39 cellular contexts compared by ENCODE assay signal in the genomic region with DNA sequence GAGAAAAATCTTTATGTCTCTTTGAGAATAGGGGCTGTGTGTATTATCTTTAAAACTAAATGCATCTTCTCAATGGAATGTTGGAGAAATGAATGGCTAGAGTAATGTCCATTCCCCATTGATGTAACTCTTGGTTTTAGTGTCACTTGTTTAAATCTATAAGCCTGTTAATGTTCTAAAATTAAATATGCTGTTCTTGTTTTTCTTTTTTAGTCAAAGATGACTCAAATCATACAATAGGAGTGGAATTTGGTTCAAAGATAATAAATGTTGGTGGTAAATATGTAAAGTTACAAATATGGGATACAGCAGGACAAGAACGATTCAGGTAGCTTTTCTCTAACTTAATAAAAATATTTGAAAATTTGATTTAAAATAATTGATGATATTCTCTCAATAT.
"Had no signal": no experiment of that assay in that cellular context is flagged by ENCODE, and none has a peak within 500 bp of the region (broad histone marks: within the 10 kb centered on the region; RNA-seq: fewer than 3 reads in every experiment).

No MANE protein-coding gene starts in this region.

- H3K9me3 ChIP-seq: ascending aorta had no signal

- H3K36me3 ChIP-seq: WERI-Rb-1 had no signal

- H3K4me1 ChIP-seq: ascending aorta had no signal

- H3K27ac Mint-ChIP-seq: activated CD4-positive, alpha-beta memory T cell treated with anti-CD3 and anti-CD28 coated beads, Interleukin-2, amount 10 ng/mL, durations not matched to agents 7 days and 5 days; activated CD4-positive, alpha-beta T cell treated with anti-CD3 and anti-CD28 coated beads for 36 hours; activated CD4-positive, alpha-beta T cell treated with anti-CD3 and anti-CD28 coated beads, Interleukin-2, amount 10 ng/mL, durations not matched to agents 7 days and 5 days; activated CD8-positive, alpha-beta memory T cell treated with anti-CD3 and anti-CD28 coated beads, Interleukin-2, amount 10 ng/mL, durations not matched to agents 7 days and 5 days; activated CD8-positive, alpha-beta T cell treated with anti-CD3 and anti-CD28 coated beads, Interleukin-2, amount 10 ng/mL, durations not matched to agents 7 days and 5 days; activated naive CD4-positive, alpha-beta T cell treated with anti-CD3 and anti-CD28 coated beads, Interleukin-2, amount 10 ng/mL, durations not matched to agents 7 days and 5 days; activated naive CD4-positive, alpha-beta T cell treated with anti-CD3 and anti-CD28 coated beads, Interleukin-2, amount 50 U/mL, for 24 hours; activated naive CD8-positive, alpha-beta T cell; activated naive CD8-positive, alpha-beta T cell treated with anti-CD3 and anti-CD28 coated beads, Interleukin-2, amount 10 ng/mL, durations not matched to agents 7 days and 5 days; activated naive CD8-positive, alpha-beta T cell treated with anti-CD3 and anti-CD28 coated beads, Interleukin-2, amount 50 U/mL, for 24 hours; activated T-cell treated with anti-CD3 and anti-CD28 coated beads, Interleukin-2, amount 50 U/mL, for 24 hours; activated T-helper 2 cell treated with anti-CD3 and anti-CD28 coated beads, Interferon-gamma antibody, Interleukin-2, Interleukin-4, amounts not matched to agents 10 μg/mL and 5 μg/mL and 100 μg/mL, durations not matched to agents 14 hours and 24 hours and 36 hours; T-helper 1 cell treated with Interleukin-12 subunit alpha and Interleukin-12 subunit beta and Interleukin-4 antibody, amounts not matched to agents 30 μg/mL and 1 μg/mL, for 36 hours; T-helper 2 cell treated with Interferon-gamma antibody and Interleukin-4, amounts not matched to agents 5 μg/mL and 100 μg/mL, for 36 hours; WTC11 had no signal

- H3K4me3 Mint-ChIP-seq: activated CD4-positive, alpha-beta memory T cell treated with anti-CD3 and anti-CD28 coated beads, Interleukin-2, amount 10 ng/mL, durations not matched to agents 7 days and 5 days; activated CD4-positive, alpha-beta T cell treated with anti-CD3 and anti-CD28 coated beads for 36 hours; activated CD4-positive, alpha-beta T cell treated with anti-CD3 and anti-CD28 coated beads, Interleukin-2, amount 10 ng/mL, durations not matched to agents 7 days and 5 days; activated CD8-positive, alpha-beta memory T cell treated with anti-CD3 and anti-CD28 coated beads, Interleukin-2, amount 10 ng/mL, durations not matched to agents 7 days and 5 days; activated CD8-positive, alpha-beta T cell treated with anti-CD3 and anti-CD28 coated beads, Interleukin-2, amount 10 ng/mL, durations not matched to agents 7 days and 5 days; activated naive CD4-positive, alpha-beta T cell treated with anti-CD3 and anti-CD28 coated beads, Interleukin-2, amount 10 ng/mL, durations not matched to agents 7 days and 5 days; activated naive CD4-positive, alpha-beta T cell treated with anti-CD3 and anti-CD28 coated beads, Interleukin-2, amount 50 U/mL, for 24 hours; activated naive CD8-positive, alpha-beta T cell; activated naive CD8-positive, alpha-beta T cell treated with anti-CD3 and anti-CD28 coated beads, Interleukin-2, amount 10 ng/mL, durations not matched to agents 7 days and 5 days; activated naive CD8-positive, alpha-beta T cell treated with anti-CD3 and anti-CD28 coated beads, Interleukin-2, amount 50 U/mL, for 24 hours; activated T-cell treated with anti-CD3 and anti-CD28 coated beads, Interleukin-2, amount 50 U/mL, for 24 hours; brain; central memory CD8-positive, alpha-beta T cell; T-helper 1 cell treated with Interleukin-12 subunit alpha and Interleukin-12 subunit beta and Interleukin-4 antibody, amounts not matched to agents 30 μg/mL and 1 μg/mL, for 36 hours; T-helper 2 cell treated with Interferon-gamma antibody and Interleukin-4, amounts not matched to agents 5 μg/mL and 100 μg/mL, for 36 hours; WTC11 had no signal

- ATAC-seq: activated CD4-positive, alpha-beta T cell treated with anti-CD3 and anti-CD28 coated beads for 36 hours; activated CD4-positive, CD25-positive, alpha-beta regulatory T cell treated with anti-CD3 and anti-CD28 coated beads, Interleukin-2, amount 50 U/mL, for 24 hours; activated CD8-positive, alpha-beta memory T cell treated with anti-CD3 and anti-CD28 coated beads, Interleukin-2, amount 10 ng/mL, durations not matched to agents 7 days and 5 days; activated CD8-positive, alpha-beta T cell treated with anti-CD3 and anti-CD28 coated beads, Interleukin-2, amount 10 ng/mL, durations not matched to agents 7 days and 5 days; activated naive CD8-positive, alpha-beta T cell treated with anti-CD3 and anti-CD28 coated beads, Interleukin-2, amount 50 U/mL, for 24 hours; WTC11 had no signal

- H3K27me3 Mint-ChIP-seq: activated CD4-positive, alpha-beta memory T cell treated with anti-CD3 and anti-CD28 coated beads, Interleukin-2, amount 10 ng/mL, durations not matched to agents 7 days and 5 days; activated CD4-positive, alpha-beta T cell treated with anti-CD3 and anti-CD28 coated beads for 36 hours; activated CD4-positive, alpha-beta T cell treated with anti-CD3 and anti-CD28 coated beads, Interleukin-2, amount 10 ng/mL, durations not matched to agents 7 days and 5 days; activated CD8-positive, alpha-beta memory T cell treated with anti-CD3 and anti-CD28 coated beads, Interleukin-2, amount 10 ng/mL, durations not matched to agents 7 days and 5 days; activated naive CD4-positive, alpha-beta T cell treated with anti-CD3 and anti-CD28 coated beads, Interleukin-2, amount 10 ng/mL, durations not matched to agents 7 days and 5 days; activated naive CD4-positive, alpha-beta T cell treated with anti-CD3 and anti-CD28 coated beads, Interleukin-2, amount 50 U/mL, for 24 hours; activated naive CD8-positive, alpha-beta T cell; activated naive CD8-positive, alpha-beta T cell treated with anti-CD3 and anti-CD28 coated beads, Interleukin-2, amount 10 ng/mL, durations not matched to agents 7 days and 5 days; activated naive CD8-positive, alpha-beta T cell treated with anti-CD3 and anti-CD28 coated beads, Interleukin-2, amount 50 U/mL, for 24 hours; activated T-cell treated with anti-CD3 and anti-CD28 coated beads, Interleukin-2, amount 50 U/mL, for 24 hours; central memory CD8-positive, alpha-beta T cell had no signal

- H3K9me3 Mint-ChIP-seq: activated CD4-positive, alpha-beta T cell treated with anti-CD3 and anti-CD28 coated beads, Interleukin-2, amount 10 ng/mL, durations not matched to agents 7 days and 5 days; activated naive CD4-positive, alpha-beta T cell treated with anti-CD3 and anti-CD28 coated beads, Interleukin-2, amount 10 ng/mL, durations not matched to agents 7 days and 5 days; activated naive CD8-positive, alpha-beta T cell treated with anti-CD3 and anti-CD28 coated beads, Interleukin-2, amount 50 U/mL, for 24 hours; activated T-helper 2 cell treated with anti-CD3 and anti-CD28 coated beads, Interferon-gamma antibody, Interleukin-2, Interleukin-4, amounts not matched to agents 10 μg/mL and 5 μg/mL and 100 μg/mL, durations not matched to agents 14 hours and 24 hours and 36 hours had no signal

- H3K27ac ChIP-seq: ascending aorta, cardiac muscle cell, WERI-Rb-1 had no signal

- H3K4me3 ChIP-seq: ascending aorta, cardiac muscle cell had no signal

- FAIRE-seq: bronchial epithelial cell had no signal

- H3K27me3 ChIP-seq: ascending aorta, cardiac muscle cell had no signal

- DNase-seq: activated CD4-positive, alpha-beta memory T cell treated with anti-CD3 and anti-CD28 coated beads, Interleukin-2, amount 10 ng/mL, durations not matched to agents 7 days and 5 days; activated CD4-positive, alpha-beta T cell treated with anti-CD3 and anti-CD28 coated beads for 1 hour; activated CD4-positive, alpha-beta T cell treated with anti-CD3 and anti-CD28 coated beads for 36 hours; activated CD4-positive, alpha-beta T cell treated with anti-CD3 and anti-CD28 coated beads for 48 hours; activated CD4-positive, alpha-beta T cell treated with anti-CD3 and anti-CD28 coated beads, Interleukin-2, amount 10 ng/mL, durations not matched to agents 7 days and 5 days; activated CD4-positive, alpha-beta T cell treated with anti-CD3 and anti-CD28 coated beads, Interleukin-2, amount 50 U/mL, for 48 hours; activated CD4-positive, CD25-positive, alpha-beta regulatory T cell; activated CD8-positive, alpha-beta memory T cell treated with anti-CD3 and anti-CD28 coated beads for 24 hours; activated CD8-positive, alpha-beta memory T cell treated with anti-CD3 and anti-CD28 coated beads, Interleukin-2, amount 10 ng/mL, durations not matched to agents 7 days and 5 days; activated CD8-positive, alpha-beta memory T cell treated with anti-CD3 and anti-CD28 coated beads, Interleukin-2, amount 50 U/mL, for 48 hours; activated CD8-positive, alpha-beta T cell treated with anti-CD3 and anti-CD28 coated beads, Interleukin-2, amount 10 ng/mL, durations not matched to agents 7 days and 5 days; activated effector memory CD4-positive, alpha-beta T cell treated with Interleukin-2 at 50 U/mL for 16 hours; activated gamma-delta T cell; activated naive CD4-positive, alpha-beta T cell treated with anti-CD3 and anti-CD28 coated beads, Interleukin-2, amount 10 ng/mL, durations not matched to agents 7 days and 5 days; activated naive CD4-positive, alpha-beta T cell treated with Interleukin-2 at 50 U/mL for 16 hours; activated naive CD8-positive, alpha-beta T cell treated with anti-CD3 and anti-CD28 coated beads, Interleukin-2, amount 10 ng/mL, durations not matched to agents 7 days and 5 days; activated naive CD8-positive, alpha-beta T cell treated with anti-CD3 and anti-CD28 coated beads, Interleukin-2, amount 50 U/mL, for 24 hours; activated T-cell treated with anti-CD3 and anti-CD28 coated beads, Interleukin-2, amount 50 U/mL, for 24 hours; activated T-cell treated with anti-CD3 and anti-CD28 coated beads, Interleukin-2, amount 50 U/mL, for 48 hours; amygdala; anterior cingulate cortex; caudate nucleus; cerebellar nuclear complex; T-helper 1 cell; T-helper 2 cell; T-helper 9 cell; WERI-Rb-1 had no signal
